In genomic region chr6:155121699-155122098, GRCh38 we compare ENCODE assay signal across 10 cellular contexts.
DNase-seq lines count a peak whose midpoint lies in the region; ATAC-seq, FAIRE-seq and TF ChIP-seq lines count a peak whose summit lies in the region.
"Had no signal": no experiment of that assay in that cellular context is flagged by ENCODE, and none has a peak within 500 bp of the region (broad histone marks: within the 10 kb centered on the region; RNA-seq: fewer than 3 reads in every experiment).

No MANE protein-coding gene starts in this region.

- H3K18ac ChIP-seq in mesendoderm (ENCODE audit: low read length), result no peak overlapping the region

- no peak overlapping the region for H3K9ac ChIP-seq in GM12878 (ENCODE audit: control insufficient read depth, insufficient read depth, low read length)
- no peak overlapping the region for H3K9ac ChIP-seq in mesendoderm (ENCODE audit: low read length)

- BruUV-seq in GM12878 (replicated peaks; lab: Mats Ljungman, UMichigan), result no TSS peak

- RAD21 ChIA-PET in GM12878 (lab: Charles Lee; ENCODE audit: unreplicated experiment), result no interaction called here

- no peak overlapping the region for H4K5ac ChIP-seq in mesendoderm (ENCODE audit: low read length)

- TF ChIP-seq POLR2A in GM12878 (IDR thresholded peaks at IDR 0.05; ENCODE audit: low read depth, low read length) (no peak), uterus (IDR thresholded peaks at IDR 0.05) (no peak)

- no peak overlapping the region for H3K4me2 ChIP-seq in GM12878 (ENCODE audit: control insufficient read depth, insufficient read depth)
- no peak overlapping the region for H3K4me2 ChIP-seq in mesendoderm (ENCODE audit: low read length)

- H3K36me3 ChIP-seq in right atrium auricular region (no peaks in the 10 kb centered on the region), GM12878 (ENCODE audit: control insufficient read depth in 2 of 2, insufficient read depth in 2 of 2, low read length in 1 of 2) (no peaks in the 10 kb centered on the region), mesendoderm (ENCODE audit: control insufficient read depth, insufficient read depth, low read length) (no peaks in the 10 kb centered on the region), uterus (no peaks in the 10 kb centered on the region)

- H3K79me2 ChIP-seq in GM12878 (ENCODE audit: control insufficient read depth, insufficient read depth, low read length), result no peaks in the 10 kb centered on the region
- H3K79me2 ChIP-seq in mesendoderm (ENCODE audit: control insufficient read depth, insufficient read depth, low read length), result no peaks in the 10 kb centered on the region

- H3K23ac ChIP-seq in mesendoderm (ENCODE audit: low read length), result no peak overlapping the region

- H3K27ac ChIP-seq in right atrium auricular region (no peak overlapping the region), GM12878 (ENCODE audit: control insufficient read depth, insufficient read depth) (no peak overlapping the region), mesendoderm (ENCODE audit: low read depth, low read length) (no peak overlapping the region), uterus (peak overlapping the region; percentile 28 to 52)

- H3K4ac ChIP-seq in mesendoderm (ENCODE audit: low read depth, low read length), result no peak overlapping the region

- no peak overlapping the region; the same call in 1 of the 2 replicates for H2AFZ ChIP-seq in GM12878 (ENCODE audit: control insufficient read depth, low read depth, low read length)

- SMC1A ChIA-PET in GM12878 (lab: Charles Lee; ENCODE audit: uncharacterized antibody, unreplicated experiment), result interaction anchor here (2.3 kb wide), 1 partner anchor 50 kb away, joined by 7 read pairs; no protein-coding TSS in a partner anchor

- H4K20me1 ChIP-seq in GM12878 (ENCODE audit: control insufficient read depth, insufficient read depth), result no peaks in the 10 kb centered on the region

- H4K8ac ChIP-seq in mesendoderm (ENCODE audit: low read depth, low read length), result no peak overlapping the region

- H2BK15ac ChIP-seq in mesendoderm (replicated peaks; ENCODE audit: low read depth), result no peak overlapping the region

- DNase-seq in Right ventricle myocardium inferior (ENCODE audit: missing footprints) (no peak), right atrium auricular region (ENCODE audit: low spot score) (no peak), GM12878 (ENCODE audit: low read depth, low spot score) (no peak), mesendoderm (peak; percentile 78), uterus (peak in 1 of 2 donors; percentile 23), NCI-H2029 treated with DMSO at 0.1 percent for 48 hours (lab: John Stamatoyannopoulos, UW) (no peak)
- DNase-seq in activated CD4-positive, CD25-positive, alpha-beta regulatory T cell (lab: John Stamatoyannopoulos, UW), result no peak
- DNase-seq: MM.1S; stimulated activated CD4-positive, alpha-beta T cell treated with anti-CD3 and anti-CD28 coated beads, Interleukin-2, amount 100 ng/mL, for 48 hours had no signal

- FAIRE-seq in GM12878 (lab: Jason Lieb, UNC), result no peak

- H3K4me1 ChIP-seq in right atrium auricular region, result peaks cover 0 to 10% of the 10 kb centered on the region in 2 donors
- no peaks in the 10 kb centered on the region for H3K4me1 ChIP-seq in GM12878 (ENCODE audit: control insufficient read depth, insufficient read depth, low read length)
- H3K4me1 ChIP-seq in mesendoderm (ENCODE audit: control insufficient read depth, low read depth, low read length), result no peaks in the 10 kb centered on the region
- H3K4me1 ChIP-seq in uterus, result no peaks in the 10 kb centered on the region

- 59% methylated on average over 11 of the region's 11 CpGs for WGBS in GM12878 (ENCODE audit: insufficient coverage, insufficient replicate concordance, low lambda C conversion rate, missing lambda C conversion rate)
- WGBS in mesendoderm (ENCODE audit: extremely low coverage, insufficient coverage, low lambda C conversion rate), result no CpG with 5 or more reads among the region's 11 CpGs

- intact Hi-C loops in Right ventricle myocardium inferior (cut with DNase I) (no loop called here), GM12878 (cut with micrococcal nuclease; ENCODE audit: unreplicated experiment) (no loop called here), uterus (cut with DNase I; ENCODE audit: low total_unique reads) (no loop called here)

- in situ Hi-C loops in GM12878 (cut with MboI), result no loop called here

- no peak overlapping the region for H2AK5ac ChIP-seq in mesendoderm (ENCODE audit: low read length)

- no peaks in the 10 kb centered on the region for H3K79me1 ChIP-seq in mesendoderm (ENCODE audit: low read length)

- peak overlapping the region; percentile 20 for H3K56ac ChIP-seq in mesendoderm (ENCODE audit: low read length)

- peak; percentile 39 for ATAC-seq in Right ventricle myocardium inferior
- ATAC-seq in GM12878, result peak; percentile 43
- no peak for ATAC-seq in GM19328 (IDR thresholded peaks at IDR 0.05; ENCODE audit: unreplicated experiment)

- CTCF ChIA-PET in GM12878 (lab: Yijun Ruan, JAX), result no interaction called here

- TF ChIP-seq CTCF in right atrium auricular region (IDR thresholded peaks at IDR 0.05) (no peak), GM12878 (IDR thresholded peaks at IDR 0.05 in 2 of 3, conservative IDR thresholded peaks at IDR 0.05 in 1 of 3; ENCODE audit: control insufficient read depth in 2 of 3, extremely low read depth in 1 of 3, insufficient read depth in 1 of 3, low read depth in 3 of 3, low read length in 3 of 3) (no peak), uterus (IDR thresholded peaks at IDR 0.05) (no peak)

- H2BK120ac ChIP-seq in mesendoderm (ENCODE audit: low read depth, low read length), result no peak overlapping the region

- TF ChIP-seq EP300 in GM12878 (IDR thresholded peaks at IDR 0.05; ENCODE audit: borderline replicate concordance in 1 of 2, control insufficient read depth in 1 of 2, low read depth in 2 of 2, low read length in 2 of 2), result no peak

- no peaks in the 10 kb centered on the region for H3K27me3 ChIP-seq in right atrium auricular region
- H3K27me3 ChIP-seq in GM12878 (replicated peaks in 1 of 2; ENCODE audit: control insufficient read depth in 2 of 2, insufficient read depth in 2 of 2, low read length in 1 of 2), result no peaks in the 10 kb centered on the region
- no peaks in the 10 kb centered on the region for H3K27me3 ChIP-seq in mesendoderm (ENCODE audit: insufficient read depth, low read length, poor library complexity)
- no peaks in the 10 kb centered on the region for H3K27me3 ChIP-seq in uterus

- H3K9me3 ChIP-seq in right atrium auricular region (no peaks in the 10 kb centered on the region), GM12878 (replicated peaks; ENCODE audit: control insufficient read depth, insufficient read depth, low read length) (no peaks in the 10 kb centered on the region), uterus (no peaks in the 10 kb centered on the region)

- TF ChIP-seq RAD21 in GM12878 (IDR thresholded peaks at IDR 0.05; ENCODE audit: insufficient read depth, low read depth, low read length), result no peak

- H2BK5ac ChIP-seq in mesendoderm (ENCODE audit: low read length), result no peak overlapping the region

- peak overlapping the region in 1 of 2 donors; percentile 28 for H3K4me3 ChIP-seq in right atrium auricular region
- no peak overlapping the region for H3K4me3 ChIP-seq in GM12878
- no peak overlapping the region for H3K4me3 ChIP-seq in mesendoderm (ENCODE audit: low read length)
- peak overlapping the region in 1 of 2 donors; percentile 14 for H3K4me3 ChIP-seq in uterus

- POLR2A ChIA-PET in GM12878 (lab: Charles Lee), result no interaction called here

TF ChIP-seq in GM12878, 131 proteins besides CTCF, POLR2A, EP300 and RAD21 (continues in another document):
- TF ChIP-seq MXI1 (IDR thresholded peaks at IDR 0.05; ENCODE audit: low read depth, low read length) (no peak), GABPA (IDR thresholded peaks at IDR 0.05; ENCODE audit: low read depth) (no peak), BACH1 (IDR thresholded peaks at IDR 0.05; ENCODE audit: borderline replicate concordance) (no peak), E4F1 (IDR thresholded peaks at IDR 0.05; ENCODE audit: borderline replicate concordance, partially characterized antibody) (no peak), SRF (IDR thresholded peaks at IDR 0.05; ENCODE audit: low read depth in 2 of 2, low read length in 2 of 2) (no peak), NFIC (IDR thresholded peaks at IDR 0.05; ENCODE audit: low read depth, low read length) (no peak), KAT2A (conservative IDR thresholded peaks at IDR 0.05; ENCODE audit: control insufficient read depth, low read depth, low read length) (no peak), HSF1 (IDR thresholded peaks at IDR 0.05; ENCODE audit: low read depth, low read length) (no peak), FOS (IDR thresholded peaks at IDR 0.05; ENCODE audit: borderline replicate concordance, extremely low read depth, insufficient read length) (no peak), ZNF217 (IDR thresholded peaks at IDR 0.05) (no peak), SPI1 (IDR thresholded peaks at IDR 0.05; ENCODE audit: borderline replicate concordance, insufficient read depth, low read depth, low read length) (no peak)

Comparison
In these comparisons a context has a peak if more than half of its experiments do, and no peak if none do; other contexts are left out.
1. H3K27ac ChIP-seq: peak in uterus (2 of 2); none in right atrium auricular region (0 of 2), GM12878 (single experiment) and mesendoderm (single experiment).